16 cellular contexts compared by ENCODE assay signal in genomic region chr14:89291351-89291940, GRCh38.
DNase-seq lines count a peak whose midpoint lies in the region; ATAC-seq, FAIRE-seq and TF ChIP-seq lines count a peak whose summit lies in the region.
"Had no signal": no experiment of that assay in that cellular context is flagged by ENCODE, and none has a peak within 500 bp of the region (broad histone marks: within the 10 kb centered on the region; RNA-seq: fewer than 3 reads in every experiment).

No MANE protein-coding gene starts in this region.

- peaks cover 0 to 3% (median 0%) of the 10 kb centered on the region in 7 donors for H3K9me3 Mint-ChIP-seq in CD4-positive, CD25-positive, alpha-beta regulatory T cell
- H3K9me3 Mint-ChIP-seq in GM23338 = no peaks in the 10 kb centered on the region; the same call in 2 of the 3 replicates

- no peaks in the 10 kb centered on the region for H3K27me3 Mint-ChIP-seq in CD4-positive, CD25-positive, alpha-beta regulatory T cell
- peaks cover 30% of the 10 kb centered on the region for H3K27me3 Mint-ChIP-seq in GM23338 (ENCODE audit: insufficient read depth, low read depth, poor library complexity)

- no peak overlapping the region for H4K5ac ChIP-seq in H1 (ENCODE audit: insufficient read length, low read depth, low read length)

- H3K36me3 Mint-ChIP-seq in CD4-positive, CD25-positive, alpha-beta regulatory T cell = peaks cover 35% of the 10 kb centered on the region
- peaks cover 51% of the 10 kb centered on the region for H3K36me3 Mint-ChIP-seq in GM23338 (ENCODE audit: low read depth)

- no peak for TF ChIP-seq EP300 in H1 (IDR thresholded peaks at IDR 0.05; ENCODE audit: borderline replicate concordance in 1 of 2, low read depth in 2 of 2, low read length in 2 of 2)

- CTCF ChIA-PET in H1 (lab: Charles Lee; ENCODE audit: partially characterized antibody) = no interaction called here

- no peaks in the 10 kb centered on the region for H3K27me3 ChIP-seq in CD4-positive, CD25-positive, alpha-beta regulatory T cell (ENCODE audit: control insufficient read depth, insufficient read depth, low read length)
- no peaks in the 10 kb centered on the region for H3K27me3 ChIP-seq in GM23338 (ENCODE audit: insufficient read depth)
- H3K27me3 ChIP-seq in H1 (replicated peaks in 1 of 4; ENCODE audit: control insufficient read depth in 3 of 4, extremely low read depth in 1 of 4, insufficient read depth in 3 of 4, low read length in 3 of 4) = no peaks in the 10 kb centered on the region
- H3K27me3 ChIP-seq: BLaER1 treated with 17β-estradiol and CSF1 and Interleukin-3, amounts not matched to agents 10 nM and 100 nM had no signal

- no peak overlapping the region for H2AFZ ChIP-seq in GM23338
- H2AFZ ChIP-seq in H1 (ENCODE audit: low read length) = no peak overlapping the region
- H2AFZ ChIP-seq: PC-9 had no signal

- DNase-seq in CD4-positive, CD25-positive, alpha-beta regulatory T cell = no peak
- DNase-seq in GM23338 (ENCODE audit: low spot score) (no peak), H1 (ENCODE audit: low read depth in 1 of 2, low spot score in 2 of 2) (no peak), sciatic nerve (ENCODE audit: low spot score) (peak; percentile 18)
- DNase-seq in activated CD8-positive, alpha-beta memory T cell treated with anti-CD3 and anti-CD28 coated beads for 24 hours = no peak
- DNase-seq: DMS153; NCI-H1092; NCI-H345; NCI-H526 treated with DMSO at 0.1 percent for 48 hours; NK-92 treated with Interleukin-12 subunit alpha and Interleukin-12 subunit beta, amount 100 ng/mL, for 24 hours; PC-9 had no signal

- no peak overlapping the region; the same call in 1 of the 2 replicates for H2AK5ac ChIP-seq in H1 (ENCODE audit: low read depth, low read length)

- H3K79me2 ChIP-seq in GM23338 (replicated peaks; ENCODE audit: insufficient read depth) = peaks cover 74% of the 10 kb centered on the region
- H3K79me2 ChIP-seq in H1 (ENCODE audit: control insufficient read depth in 1 of 2, insufficient read depth in 2 of 2, low read length in 2 of 2) = peaks cover 3 to 71% of the 10 kb centered on the region in 2 experiments; a peak in 3 of 4 replicates

- H3K4me2 ChIP-seq in GM23338 = no peak overlapping the region
- H3K4me2 ChIP-seq in H1 (ENCODE audit: insufficient read depth in 1 of 2, low read depth in 2 of 2, low read length in 2 of 2) = no peak overlapping the region
- H3K4me2 ChIP-seq: KMS-11, PC-9 had no signal

- H3K4me3 Mint-ChIP-seq in CD4-positive, CD25-positive, alpha-beta regulatory T cell = no peak overlapping the region
- H3K4me3 Mint-ChIP-seq in GM23338 = no peak overlapping the region; the same call in 2 of the 3 replicates

- TF ChIP-seq CTCF in GM23338 (conservative IDR thresholded peaks at IDR 0.05; ENCODE audit: low read depth in 2 of 2) = no peak
- TF ChIP-seq CTCF in H1 (IDR thresholded peaks at IDR 0.05; ENCODE audit: control extremely low read depth in 1 of 3, insufficient read depth in 1 of 3, low read depth in 1 of 3, low read length in 3 of 3) = no peak

- no peak overlapping the region for H3K9ac ChIP-seq in H1 (replicated peaks in 1 of 4; ENCODE audit: extremely low read depth in 1 of 4, low read depth in 3 of 4, low read length in 3 of 4)
- H3K9ac ChIP-seq: BLaER1 treated with 17β-estradiol and CSF1 and Interleukin-3, amounts not matched to agents 10 nM and 100 nM; KMS-11 had no signal

- no peak for TF ChIP-seq RAD21 in H1 (IDR thresholded peaks at IDR 0.05 in 1 of 2, conservative IDR thresholded peaks at IDR 0.05 in 1 of 2; ENCODE audit: low read depth in 2 of 2, low read length in 2 of 2)

- H3K56ac ChIP-seq in H1 (replicated peaks; ENCODE audit: insufficient read length, low read depth, low read length) = no peak overlapping the region

- H2BK12ac ChIP-seq in H1 (ENCODE audit: low read depth, low read length) = peak overlapping the region; percentile 18; the same call in 1 of the 2 replicates

- H3K9me3 ChIP-seq in CD4-positive, CD25-positive, alpha-beta regulatory T cell (ENCODE audit: control insufficient read depth in 2 of 2, low read length in 2 of 2) = no peaks in the 10 kb centered on the region
- no peaks in the 10 kb centered on the region for H3K9me3 ChIP-seq in H1 (ENCODE audit: insufficient read depth in 2 of 2, low read depth in 1 of 2, low read length in 1 of 2)
- H3K9me3 ChIP-seq: BLaER1 treated with 17β-estradiol and CSF1 and Interleukin-3, amounts not matched to agents 10 nM and 100 nM had no signal

- H2BK15ac ChIP-seq in H1 (ENCODE audit: low read length) = 0 out of 2 replicates have a peak overlapping the region, but pooled peaks have one; percentile 48

- WGBS in H1 (ENCODE audit: extremely low coverage in 1 of 2, insufficient coverage in 1 of 2, insufficient read length in 1 of 2, insufficient replicate concordance in 2 of 2, low coverage in 1 of 2, low lambda C conversion rate in 2 of 2, missing lambda C conversion rate in 1 of 2), 2 experiments = 83% methylated on average over 9 of the region's 9 CpGs; no CpG with 5 or more reads in 1 of the 2 experiments

- H2BK5ac ChIP-seq in H1 (ENCODE audit: low read depth, low read length) = peak overlapping the region; percentile 97; the same call in 1 of the 2 replicates

- H3K4me1 ChIP-seq in CD4-positive, CD25-positive, alpha-beta regulatory T cell (ENCODE audit: control insufficient read depth, insufficient read depth, low read length, poor library complexity, severe bottlenecking) = no peaks in the 10 kb centered on the region
- H3K4me1 ChIP-seq in GM23338 (ENCODE audit: insufficient read depth) (peaks cover 60% of the 10 kb centered on the region), H1 (replicated peaks in 1 of 4; ENCODE audit: control insufficient read depth in 3 of 4, insufficient read depth in 4 of 4, low read length in 3 of 4) (peaks cover 18 to 41% (median 39%) of the 10 kb centered on the region in 4 experiments)

- H3K4me3 ChIP-seq in CD4-positive, CD25-positive, alpha-beta regulatory T cell (ENCODE audit: low read depth, low read length) = no peak overlapping the region
- no peak overlapping the region for H3K4me3 ChIP-seq in GM23338
- H3K4me3 ChIP-seq in H1 (ENCODE audit: extremely low read depth in 1 of 4, insufficient read depth in 2 of 4, low read depth in 3 of 4, low read length in 4 of 4) = no peak overlapping the region
- H3K4me3 ChIP-seq: BLaER1 treated with 17β-estradiol and CSF1 and Interleukin-3, amounts not matched to agents 10 nM and 100 nM; PC-9 had no signal

- no peak overlapping the region for H4K8ac ChIP-seq in H1 (ENCODE audit: extremely low read depth, insufficient read depth, low read length)

- H3K36me3 ChIP-seq in CD4-positive, CD25-positive, alpha-beta regulatory T cell (ENCODE audit: control insufficient read depth, insufficient read depth, low read length) = peaks cover 14% of the 10 kb centered on the region
- H3K36me3 ChIP-seq in GM23338 (ENCODE audit: insufficient read depth) (no peaks in the 10 kb centered on the region), H1 (ENCODE audit: control insufficient read depth in 2 of 4, insufficient read depth in 4 of 4, low read length in 3 of 4) (peaks cover 0 to 13% (median 2%) of the 10 kb centered on the region in 4 experiments; a peak in 3 of 8 replicates)

- intact Hi-C loops in sciatic nerve (cut with DNase I) = no loop called here

- H3K23ac ChIP-seq in H1 (ENCODE audit: insufficient read length) = no peak overlapping the region

- POLR2A ChIA-PET in H1 (lab: Charles Lee; ENCODE audit: partially characterized antibody) = interaction anchor here (1.3 kb wide), 2 partner anchors 14 to 17 kb away, joined by 3 to 5 read pairs; no protein-coding TSS in a partner anchor

- H3K18ac ChIP-seq in H1 (ENCODE audit: extremely low read depth, low read length) = peak overlapping the region; percentile 71

- H3K4ac ChIP-seq in H1 (replicated peaks; ENCODE audit: insufficient read length, low read depth, low read length) = peak overlapping the region; percentile 8

- H2BK20ac ChIP-seq in H1 (ENCODE audit: low read length) = peak overlapping the region; percentile 49

- H3K27ac Mint-ChIP-seq in CD4-positive, CD25-positive, alpha-beta regulatory T cell = peak overlapping the region in 2 of 3 donors; percentile 28 to 61
- peak overlapping the region; percentile 94; the same call in 1 of the 2 replicates for H3K27ac Mint-ChIP-seq in GM23338

- FAIRE-seq in H1 (lab: Jason Lieb, UNC) = no peak
- FAIRE-seq: GM18507 had no signal

- H3F3A ChIP-seq in GM23338 (replicated peaks; ENCODE audit: low read depth) = peaks cover 5% of the 10 kb centered on the region

- H4K91ac ChIP-seq in H1 (replicated peaks; ENCODE audit: insufficient read length, low read length) = peak overlapping the region; percentile 13

- peaks cover 0 to 67% (median 31%) of the 10 kb centered on the region in 4 donors for H3K4me1 Mint-ChIP-seq in CD4-positive, CD25-positive, alpha-beta regulatory T cell
- H3K4me1 Mint-ChIP-seq in GM23338 = peaks cover 71% of the 10 kb centered on the region

- no peak for TF ChIP-seq POLR2A in H1 (IDR thresholded peaks at IDR 0.05; ENCODE audit: control extremely low read depth in 1 of 2, low read depth in 2 of 2, low read length in 2 of 2)

- no peak overlapping the region for H3K14ac ChIP-seq in H1 (ENCODE audit: insufficient read length)

- H4K20me1 ChIP-seq in GM23338 (replicated peaks; ENCODE audit: insufficient read depth) (no peaks in the 10 kb centered on the region), H1 (replicated peaks in 1 of 2; ENCODE audit: control insufficient read depth in 1 of 2, insufficient read depth in 2 of 2, low read length in 2 of 2) (peaks cover 1 to 2% of the 10 kb centered on the region in 2 experiments)

- peaks cover 15% of the 10 kb centered on the region for H3K79me1 ChIP-seq in H1 (ENCODE audit: low read depth, low read length)

- no peaks in the 10 kb centered on the region; the same call in none of the 2 replicates for H3K23me2 ChIP-seq in H1 (ENCODE audit: low read depth, low read length)

- no peaks in the 10 kb centered on the region for H3K9me2 ChIP-seq in GM23338 (ENCODE audit: insufficient read depth)

- H2BK120ac ChIP-seq in H1 (replicated peaks; ENCODE audit: low read depth, low read length) = no peak overlapping the region

- no peak overlapping the region for H3K27ac ChIP-seq in CD4-positive, CD25-positive, alpha-beta regulatory T cell (ENCODE audit: insufficient read depth, low read length, poor library complexity, severe bottlenecking)
- H3K27ac ChIP-seq in GM23338 (ENCODE audit: low read depth) (peak overlapping the region; percentile 99), H1 (ENCODE audit: low read depth, low read length) (no peak overlapping the region)
- H3K27ac ChIP-seq: KMS-11, PC-9 had no signal

- ATAC-seq in CD4-positive, CD25-positive, alpha-beta regulatory T cell (ENCODE audit: low read depth in 2 of 2) = no peak
- ATAC-seq in GM23338 (no peak), sciatic nerve (no peak), GM21723 (IDR thresholded peaks at IDR 0.05; ENCODE audit: unreplicated experiment) (no peak), HG03442 (IDR thresholded peaks at IDR 0.05; ENCODE audit: unreplicated experiment) (no peak)

TF ChIP-seq in GM23338, 12 proteins besides CTCF, POLR2A, EP300 and RAD21 (continues in another document):
- TF ChIP-seq CREB1 (CRISPR knock-in tag; IDR thresholded peaks at IDR 0.05; ENCODE audit: low read depth) (no peak), EZH2 (IDR thresholded peaks at IDR 0.05; ENCODE audit: low read depth, unreplicated experiment) (no peak)

TF ChIP-seq in H1, 55 proteins besides CTCF, POLR2A, EP300 and RAD21 (continues in another document):
- TF ChIP-seq YY1 (IDR thresholded peaks at IDR 0.05; ENCODE audit: low read depth, low read length) (no peak), EZH2 (IDR thresholded peaks at IDR 0.05; ENCODE audit: low read depth, low read length, severe bottlenecking) (no peak)
